ENCODE assay signal across 1 cellular context in the genomic region with DNA sequence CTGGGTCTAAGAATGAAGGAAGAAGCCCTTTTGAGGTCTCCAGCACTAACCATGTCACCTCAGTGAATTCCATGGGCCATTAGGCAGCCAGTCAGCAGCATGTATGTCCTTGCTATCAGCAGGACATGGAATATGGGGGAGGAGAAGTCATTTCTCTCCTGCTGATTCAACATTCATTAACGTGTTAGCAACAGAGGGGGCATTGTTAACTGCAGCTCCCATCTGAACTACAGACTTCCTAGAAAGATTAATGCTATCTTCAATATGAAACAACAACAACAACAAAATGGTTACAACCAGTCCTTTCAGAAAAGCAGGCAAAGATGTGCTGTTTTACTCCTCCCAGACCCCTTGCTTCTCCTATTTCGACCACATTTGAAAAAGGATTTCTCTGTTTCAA.
TF ChIP-seq lines count a peak whose summit lies in the region.

No MANE protein-coding gene starts in this region.

TF ChIP-seq in HepG2, 621 proteins besides CTCF, POLR2A, EP300 and RAD21 (continued from another document and continues in another):
- TF ChIP-seq, protein P1, sequence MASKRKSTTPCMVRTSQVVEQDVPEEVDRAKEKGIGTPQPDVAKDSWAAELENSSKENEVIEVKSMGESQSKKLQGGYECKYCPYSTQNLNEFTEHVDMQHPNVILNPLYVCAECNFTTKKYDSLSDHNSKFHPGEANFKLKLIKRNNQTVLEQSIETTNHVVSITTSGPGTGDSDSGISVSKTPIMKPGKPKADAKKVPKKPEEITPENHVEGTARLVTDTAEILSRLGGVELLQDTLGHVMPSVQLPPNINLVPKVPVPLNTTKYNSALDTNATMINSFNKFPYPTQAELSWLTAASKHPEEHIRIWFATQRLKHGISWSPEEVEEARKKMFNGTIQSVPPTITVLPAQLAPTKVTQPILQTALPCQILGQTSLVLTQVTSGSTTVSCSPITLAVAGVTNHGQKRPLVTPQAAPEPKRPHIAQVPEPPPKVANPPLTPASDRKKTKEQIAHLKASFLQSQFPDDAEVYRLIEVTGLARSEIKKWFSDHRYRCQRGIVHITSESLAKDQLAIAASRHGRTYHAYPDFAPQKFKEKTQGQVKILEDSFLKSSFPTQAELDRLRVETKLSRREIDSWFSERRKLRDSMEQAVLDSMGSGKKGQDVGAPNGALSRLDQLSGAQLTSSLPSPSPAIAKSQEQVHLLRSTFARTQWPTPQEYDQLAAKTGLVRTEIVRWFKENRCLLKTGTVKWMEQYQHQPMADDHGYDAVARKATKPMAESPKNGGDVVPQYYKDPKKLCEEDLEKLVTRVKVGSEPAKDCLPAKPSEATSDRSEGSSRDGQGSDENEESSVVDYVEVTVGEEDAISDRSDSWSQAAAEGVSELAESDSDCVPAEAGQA (IDR thresholded peaks at IDR 0.05; ENCODE audit: low read depth), result no peak
- TF ChIP-seq, protein P1 (CRISPR knock-in tag; IDR thresholded peaks at IDR 0.05; ENCODE audit: borderline replicate concordance), result no peak
- no peak for TF ChIP-seq ATF3 (CRISPR knock-in tag; IDR thresholded peaks at IDR 0.05)
- TF ChIP-seq RBFOX2 (IDR thresholded peaks at IDR 0.05; ENCODE audit: low read depth, low read length), result no peak
- no peak for TF ChIP-seq SP1 (IDR thresholded peaks at IDR 0.05)
- TF ChIP-seq SP1 (CRISPR knock-in tag; IDR thresholded peaks at IDR 0.05), result no peak
- TF ChIP-seq SALL2 (CRISPR knock-in tag; IDR thresholded peaks at IDR 0.05), result no peak
- TF ChIP-seq ZNF280B (CRISPR knock-in tag; IDR thresholded peaks at IDR 0.05; ENCODE audit: borderline replicate concordance), result no peak
- TF ChIP-seq SMAD1 (CRISPR knock-in tag; IDR thresholded peaks at IDR 0.05; ENCODE audit: borderline replicate concordance, low read depth), result no peak
- TF ChIP-seq ZNF629 (CRISPR knock-in tag; conservative IDR thresholded peaks at IDR 0.05), result no peak
- TF ChIP-seq, protein P2, sequence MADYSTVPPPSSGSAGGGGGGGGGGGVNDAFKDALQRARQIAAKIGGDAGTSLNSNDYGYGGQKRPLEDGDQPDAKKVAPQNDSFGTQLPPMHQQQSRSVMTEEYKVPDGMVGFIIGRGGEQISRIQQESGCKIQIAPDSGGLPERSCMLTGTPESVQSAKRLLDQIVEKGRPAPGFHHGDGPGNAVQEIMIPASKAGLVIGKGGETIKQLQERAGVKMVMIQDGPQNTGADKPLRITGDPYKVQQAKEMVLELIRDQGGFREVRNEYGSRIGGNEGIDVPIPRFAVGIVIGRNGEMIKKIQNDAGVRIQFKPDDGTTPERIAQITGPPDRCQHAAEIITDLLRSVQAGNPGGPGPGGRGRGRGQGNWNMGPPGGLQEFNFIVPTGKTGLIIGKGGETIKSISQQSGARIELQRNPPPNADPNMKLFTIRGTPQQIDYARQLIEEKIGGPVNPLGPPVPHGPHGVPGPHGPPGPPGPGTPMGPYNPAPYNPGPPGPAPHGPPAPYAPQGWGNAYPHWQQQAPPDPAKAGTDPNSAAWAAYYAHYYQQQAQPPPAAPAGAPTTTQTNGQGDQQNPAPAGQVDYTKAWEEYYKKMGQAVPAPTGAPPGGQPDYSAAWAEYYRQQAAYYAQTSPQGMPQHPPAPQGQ (CRISPR knock-in tag; IDR thresholded peaks at IDR 0.05; ENCODE audit: borderline replicate concordance), result no peak
- no peak for TF ChIP-seq SMC3 (IDR thresholded peaks at IDR 0.05; ENCODE audit: low read length)
- no peak for TF ChIP-seq ZNF274 (CRISPR knock-in tag; IDR thresholded peaks at IDR 0.05)
- TF ChIP-seq, protein P3, sequence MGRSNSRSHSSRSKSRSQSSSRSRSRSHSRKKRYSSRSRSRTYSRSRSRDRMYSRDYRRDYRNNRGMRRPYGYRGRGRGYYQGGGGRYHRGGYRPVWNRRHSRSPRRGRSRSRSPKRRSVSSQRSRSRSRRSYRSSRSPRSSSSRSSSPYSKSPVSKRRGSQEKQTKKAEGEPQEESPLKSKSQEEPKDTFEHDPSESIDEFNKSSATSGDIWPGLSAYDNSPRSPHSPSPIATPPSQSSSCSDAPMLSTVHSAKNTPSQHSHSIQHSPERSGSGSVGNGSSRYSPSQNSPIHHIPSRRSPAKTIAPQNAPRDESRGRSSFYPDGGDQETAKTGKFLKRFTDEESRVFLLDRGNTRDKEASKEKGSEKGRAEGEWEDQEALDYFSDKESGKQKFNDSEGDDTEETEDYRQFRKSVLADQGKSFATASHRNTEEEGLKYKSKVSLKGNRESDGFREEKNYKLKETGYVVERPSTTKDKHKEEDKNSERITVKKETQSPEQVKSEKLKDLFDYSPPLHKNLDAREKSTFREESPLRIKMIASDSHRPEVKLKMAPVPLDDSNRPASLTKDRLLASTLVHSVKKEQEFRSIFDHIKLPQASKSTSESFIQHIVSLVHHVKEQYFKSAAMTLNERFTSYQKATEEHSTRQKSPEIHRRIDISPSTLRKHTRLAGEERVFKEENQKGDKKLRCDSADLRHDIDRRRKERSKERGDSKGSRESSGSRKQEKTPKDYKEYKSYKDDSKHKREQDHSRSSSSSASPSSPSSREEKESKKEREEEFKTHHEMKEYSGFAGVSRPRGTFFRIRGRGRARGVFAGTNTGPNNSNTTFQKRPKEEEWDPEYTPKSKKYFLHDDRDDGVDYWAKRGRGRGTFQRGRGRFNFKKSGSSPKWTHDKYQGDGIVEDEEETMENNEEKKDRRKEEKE (IDR thresholded peaks at IDR 0.05), result no peak
- TF ChIP-seq, protein P4, sequence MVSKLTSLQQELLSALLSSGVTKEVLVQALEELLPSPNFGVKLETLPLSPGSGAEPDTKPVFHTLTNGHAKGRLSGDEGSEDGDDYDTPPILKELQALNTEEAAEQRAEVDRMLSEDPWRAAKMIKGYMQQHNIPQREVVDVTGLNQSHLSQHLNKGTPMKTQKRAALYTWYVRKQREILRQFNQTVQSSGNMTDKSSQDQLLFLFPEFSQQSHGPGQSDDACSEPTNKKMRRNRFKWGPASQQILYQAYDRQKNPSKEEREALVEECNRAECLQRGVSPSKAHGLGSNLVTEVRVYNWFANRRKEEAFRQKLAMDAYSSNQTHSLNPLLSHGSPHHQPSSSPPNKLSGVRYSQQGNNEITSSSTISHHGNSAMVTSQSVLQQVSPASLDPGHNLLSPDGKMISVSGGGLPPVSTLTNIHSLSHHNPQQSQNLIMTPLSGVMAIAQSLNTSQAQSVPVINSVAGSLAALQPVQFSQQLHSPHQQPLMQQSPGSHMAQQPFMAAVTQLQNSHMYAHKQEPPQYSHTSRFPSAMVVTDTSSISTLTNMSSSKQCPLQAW (CRISPR knock-in tag; IDR thresholded peaks at IDR 0.05), result no peak
- TF ChIP-seq ZNF282 (IDR thresholded peaks at IDR 0.05; ENCODE audit: partially characterized antibody), result no peak
- TF ChIP-seq, protein P5, sequence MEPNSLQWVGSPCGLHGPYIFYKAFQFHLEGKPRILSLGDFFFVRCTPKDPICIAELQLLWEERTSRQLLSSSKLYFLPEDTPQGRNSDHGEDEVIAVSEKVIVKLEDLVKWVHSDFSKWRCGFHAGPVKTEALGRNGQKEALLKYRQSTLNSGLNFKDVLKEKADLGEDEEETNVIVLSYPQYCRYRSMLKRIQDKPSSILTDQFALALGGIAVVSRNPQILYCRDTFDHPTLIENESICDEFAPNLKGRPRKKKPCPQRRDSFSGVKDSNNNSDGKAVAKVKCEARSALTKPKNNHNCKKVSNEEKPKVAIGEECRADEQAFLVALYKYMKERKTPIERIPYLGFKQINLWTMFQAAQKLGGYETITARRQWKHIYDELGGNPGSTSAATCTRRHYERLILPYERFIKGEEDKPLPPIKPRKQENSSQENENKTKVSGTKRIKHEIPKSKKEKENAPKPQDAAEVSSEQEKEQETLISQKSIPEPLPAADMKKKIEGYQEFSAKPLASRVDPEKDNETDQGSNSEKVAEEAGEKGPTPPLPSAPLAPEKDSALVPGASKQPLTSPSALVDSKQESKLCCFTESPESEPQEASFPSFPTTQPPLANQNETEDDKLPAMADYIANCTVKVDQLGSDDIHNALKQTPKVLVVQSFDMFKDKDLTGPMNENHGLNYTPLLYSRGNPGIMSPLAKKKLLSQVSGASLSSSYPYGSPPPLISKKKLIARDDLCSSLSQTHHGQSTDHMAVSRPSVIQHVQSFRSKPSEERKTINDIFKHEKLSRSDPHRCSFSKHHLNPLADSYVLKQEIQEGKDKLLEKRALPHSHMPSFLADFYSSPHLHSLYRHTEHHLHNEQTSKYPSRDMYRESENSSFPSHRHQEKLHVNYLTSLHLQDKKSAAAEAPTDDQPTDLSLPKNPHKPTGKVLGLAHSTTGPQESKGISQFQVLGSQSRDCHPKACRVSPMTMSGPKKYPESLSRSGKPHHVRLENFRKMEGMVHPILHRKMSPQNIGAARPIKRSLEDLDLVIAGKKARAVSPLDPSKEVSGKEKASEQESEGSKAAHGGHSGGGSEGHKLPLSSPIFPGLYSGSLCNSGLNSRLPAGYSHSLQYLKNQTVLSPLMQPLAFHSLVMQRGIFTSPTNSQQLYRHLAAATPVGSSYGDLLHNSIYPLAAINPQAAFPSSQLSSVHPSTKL (CRISPR knock-in tag; IDR thresholded peaks at IDR 0.05), result peak; percentile 41; the same call in 1 of the 2 replicates
- TF ChIP-seq ZSCAN12 (CRISPR knock-in tag; IDR thresholded peaks at IDR 0.05), result no peak
- TF ChIP-seq, protein P6, sequence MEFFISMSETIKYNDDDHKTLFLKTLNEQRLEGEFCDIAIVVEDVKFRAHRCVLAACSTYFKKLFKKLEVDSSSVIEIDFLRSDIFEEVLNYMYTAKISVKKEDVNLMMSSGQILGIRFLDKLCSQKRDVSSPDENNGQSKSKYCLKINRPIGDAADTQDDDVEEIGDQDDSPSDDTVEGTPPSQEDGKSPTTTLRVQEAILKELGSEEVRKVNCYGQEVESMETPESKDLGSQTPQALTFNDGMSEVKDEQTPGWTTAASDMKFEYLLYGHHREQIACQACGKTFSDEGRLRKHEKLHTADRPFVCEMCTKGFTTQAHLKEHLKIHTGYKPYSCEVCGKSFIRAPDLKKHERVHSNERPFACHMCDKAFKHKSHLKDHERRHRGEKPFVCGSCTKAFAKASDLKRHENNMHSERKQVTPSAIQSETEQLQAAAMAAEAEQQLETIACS (CRISPR knock-in tag; IDR thresholded peaks at IDR 0.05), result no peak
- TF ChIP-seq SOX13 (IDR thresholded peaks at IDR 0.05), result no peak
- peak in 1 of 2 experiments; percentile 71; a peak in 2 of 4 replicates for TF ChIP-seq SOX13 (CRISPR knock-in tag; conservative IDR thresholded peaks at IDR 0.05 in 1 of 2, IDR thresholded peaks at IDR 0.05 in 1 of 2)
- TF ChIP-seq ZSCAN22 (CRISPR knock-in tag; IDR thresholded peaks at IDR 0.05), result no peak
- TF ChIP-seq, protein P7, sequence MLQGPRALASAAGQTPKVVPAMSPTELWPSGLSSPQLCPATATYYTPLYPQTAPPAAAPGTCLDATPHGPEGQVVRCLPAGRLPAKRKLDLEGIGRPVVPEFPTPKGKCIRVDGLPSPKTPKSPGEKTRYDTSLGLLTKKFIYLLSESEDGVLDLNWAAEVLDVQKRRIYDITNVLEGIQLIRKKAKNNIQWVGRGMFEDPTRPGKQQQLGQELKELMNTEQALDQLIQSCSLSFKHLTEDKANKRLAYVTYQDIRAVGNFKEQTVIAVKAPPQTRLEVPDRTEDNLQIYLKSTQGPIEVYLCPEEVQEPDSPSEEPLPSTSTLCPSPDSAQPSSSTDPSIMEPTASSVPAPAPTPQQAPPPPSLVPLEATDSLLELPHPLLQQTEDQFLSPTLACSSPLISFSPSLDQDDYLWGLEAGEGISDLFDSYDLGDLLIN (CRISPR knock-in tag; IDR thresholded peaks at IDR 0.05; ENCODE audit: borderline replicate concordance), result no peak
- TF ChIP-seq NCOA1 (CRISPR knock-in tag; IDR thresholded peaks at IDR 0.05), result no peak
- no peak for TF ChIP-seq TGIF2 (CRISPR knock-in tag; IDR thresholded peaks at IDR 0.05)
- no peak for TF ChIP-seq RFX5 (IDR thresholded peaks at IDR 0.05; ENCODE audit: low read depth, low read length)
- TF ChIP-seq MTF1 (CRISPR knock-in tag; IDR thresholded peaks at IDR 0.05), result no peak
- no peak for TF ChIP-seq ZNF460 (CRISPR knock-in tag; IDR thresholded peaks at IDR 0.05; ENCODE audit: borderline replicate concordance)
- peak; percentile 96 for TF ChIP-seq BCL6 (CRISPR knock-in tag; IDR thresholded peaks at IDR 0.05)
- no peak for TF ChIP-seq STAT6 (CRISPR knock-in tag; IDR thresholded peaks at IDR 0.05; ENCODE audit: borderline replicate concordance)
